In the genomic region with DNA sequence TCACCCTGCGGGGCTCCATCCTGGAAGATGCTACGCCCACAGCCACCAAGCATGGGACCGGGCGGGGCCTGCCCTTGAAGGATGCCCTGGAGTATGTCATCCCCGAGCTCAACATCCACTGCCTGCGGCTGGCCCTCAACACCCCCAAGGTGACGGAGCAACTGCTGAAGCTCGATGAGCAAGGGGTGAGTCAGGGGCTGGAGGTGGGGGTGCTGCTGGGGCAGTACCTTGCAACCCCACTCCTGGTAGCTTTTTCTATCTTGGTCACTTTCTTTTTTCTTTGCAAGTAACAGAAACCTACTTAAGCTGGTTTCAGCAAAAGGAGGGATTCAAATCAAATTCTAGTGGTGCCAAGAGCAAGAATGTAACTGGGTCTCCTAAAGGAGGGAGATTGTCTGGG, we compare ENCODE assay signal across 20 cellular contexts.
DNase-seq lines count a peak whose midpoint lies in the region; ATAC-seq and TF ChIP-seq lines count a peak whose summit lies in the region.
"Had no signal": no experiment of that assay in that cellular context is flagged by ENCODE, and none has a peak within 500 bp of the region (broad histone marks: within the 10 kb centered on the region; RNA-seq: fewer than 3 reads in every experiment).

No MANE protein-coding gene starts in this region.

- no peak overlapping the region for H2BK12ac ChIP-seq in H9 (ENCODE audit: insufficient read length, low read depth, low read length)

- H2BK120ac ChIP-seq in H9 (ENCODE audit: low read depth, low read length, poor library complexity, severe bottlenecking) = no peak overlapping the region

- no peaks in the 10 kb centered on the region for H4K20me1 ChIP-seq in H9 (ENCODE audit: control insufficient read depth, insufficient read depth, insufficient read length)

- H3K9me3 Mint-ChIP-seq in activated T-helper 17 cell treated with anti-CD3 and anti-CD28 coated beads, Interleukin-2, amount 50 U/mL, for 72 hours = no peaks in the 10 kb centered on the region
- peaks cover 7 to 8% of the 10 kb centered on the region in 2 experiments for H3K9me3 Mint-ChIP-seq in H9

- no peak overlapping the region for H4K5ac ChIP-seq in H9 (ENCODE audit: insufficient read length, low read depth, low read length)

- H3K23ac ChIP-seq in H9 (ENCODE audit: insufficient read length, low read depth, low read length) = no peak overlapping the region

- H3K14ac ChIP-seq in H9 (ENCODE audit: insufficient read depth, low read length) = no peak overlapping the region

- H4K91ac ChIP-seq in H9 (ENCODE audit: insufficient read length, low read depth, low read length) = no peak overlapping the region

- H2BK20ac ChIP-seq in H9 (ENCODE audit: low read depth, low read length, poor library complexity, severe bottlenecking) = no peak overlapping the region

- H3K9ac ChIP-seq in H9 (ENCODE audit: extremely low read depth, insufficient read length, low read length) = no peak overlapping the region

- peaks cover 4% of the 10 kb centered on the region for H3K4me1 Mint-ChIP-seq in activated T-helper 17 cell treated with anti-CD3 and anti-CD28 coated beads, Interleukin-2, amount 50 U/mL, for 72 hours
- H3K4me1 Mint-ChIP-seq in H9 = peaks cover 5 to 10% of the 10 kb centered on the region in 2 experiments

- H3K4me1 ChIP-seq in HEK293 (ENCODE audit: control insufficient read depth, insufficient read depth, low read length) = no peaks in the 10 kb centered on the region; the same call in 1 of the 2 replicates
- no peaks in the 10 kb centered on the region for H3K4me1 ChIP-seq in H9 (ENCODE audit: insufficient read depth, low read length)
- H3K4me1 ChIP-seq: BE2C, HAP-1 had no signal

- H3K18ac ChIP-seq in H9 (ENCODE audit: insufficient read length, low read depth, low read length) = no peak overlapping the region

- CTCF ChIA-PET in HEK293 (lab: Yijun Ruan, JAX) = interaction anchor here (0.6 to 2.6 kb wide), 5 partner anchors 42 to 334 kb away, joined by 3 to 6 read pairs (median 5); no protein-coding TSS in a partner anchor

- H2AFZ ChIP-seq in H9 (ENCODE audit: low read length) = no peak overlapping the region

- H3K4me2 ChIP-seq in H9 (ENCODE audit: insufficient read depth, insufficient read length, low read length) = no peak overlapping the region

- ATAC-seq in activated T-helper 17 cell treated with anti-CD3 and anti-CD28 coated beads, Interleukin-2, amount 50 U/mL, for 72 hours (replicated peaks) = peak; percentile 39
- ATAC-seq in HG02623 (IDR thresholded peaks at IDR 0.05; ENCODE audit: unreplicated experiment) = no peak

- H3K4me3 ChIP-seq in HEK293 (ENCODE audit: low read depth, low read length) (no peak overlapping the region), fibroblast of mammary gland (ENCODE audit: control insufficient read depth, low read depth, low read length) (no peak overlapping the region)
- H3K4me3 ChIP-seq: HAP-1 had no signal

- H3K23me2 ChIP-seq in H9 (ENCODE audit: insufficient read length, low read depth, low read length, poor library complexity, severe bottlenecking) = no peaks in the 10 kb centered on the region

- no peak overlapping the region for H2BK15ac ChIP-seq in H9 (ENCODE audit: low read depth, low read length)

- H3K9me3 ChIP-seq in HEK293 (ENCODE audit: control insufficient read depth, insufficient read depth, low read depth, low read length) (no peaks in the 10 kb centered on the region), H9 (ENCODE audit: control insufficient read depth, low read depth, low read length) (peaks cover 11% of the 10 kb centered on the region)
- H3K9me3 ChIP-seq: BE2C had no signal

- POLR2A ChIA-PET in HEK293 (lab: Yijun Ruan, JAX) = no interaction called here

- no peak overlapping the region for H3K4ac ChIP-seq in H9 (ENCODE audit: low read depth, low read length)

- H2AK5ac ChIP-seq in H9 (ENCODE audit: insufficient read length, low read length) = no peak overlapping the region

- H3K56ac ChIP-seq in H9 (ENCODE audit: insufficient read length, low read depth, low read length) = no peak overlapping the region

- no peak for TF ChIP-seq CTCF in HEK293 (tag by site-specific recombination; IDR thresholded peaks at IDR 0.05)
- TF ChIP-seq CTCF in fibroblast of mammary gland (conservative IDR thresholded peaks at IDR 0.05; ENCODE audit: control insufficient read depth, insufficient read depth, low read depth, low read length) = no peak
- TF ChIP-seq CTCF in H9 (conservative IDR thresholded peaks at IDR 0.05) = no peak

- no peak overlapping the region for H3K27ac Mint-ChIP-seq in activated T-helper 17 cell treated with anti-CD3 and anti-CD28 coated beads, Interleukin-2, amount 50 U/mL, for 72 hours
- no peak overlapping the region for H3K27ac Mint-ChIP-seq in H9
- H3K27ac Mint-ChIP-seq: CD4-positive, CD25-positive, alpha-beta regulatory T cell; CD8-positive, alpha-beta memory T cell had no signal

- no peak overlapping the region for H2BK5ac ChIP-seq in H9 (ENCODE audit: insufficient read length, low read length)

- H3K36me3 ChIP-seq in HEK293 (ENCODE audit: control insufficient read depth in 2 of 2, insufficient read depth in 1 of 2, low read length in 2 of 2) = peaks cover 25 to 40% of the 10 kb centered on the region in 2 experiments; a peak in 2 of 3 replicates

- peak; percentile 11 for DNase-seq in activated CD4-positive, alpha-beta T cell treated with anti-CD3 and anti-CD28 coated beads for 48 hours
- no peak for DNase-seq in activated CD4-positive, alpha-beta T cell treated with anti-CD3 and anti-CD28 coated beads, Interleukin-2, amount 50 U/mL, for 48 hours
- DNase-seq in fibroblast of mammary gland (ENCODE audit: low read depth) = peak; percentile 11
- no peak for DNase-seq in H9
- DNase-seq in Ammon's horn (ENCODE audit: low spot score) = no peak
- DNase-seq: 8988T; BE2C; C1 segment of cervical spinal cord; CD4-positive, CD25-positive, alpha-beta regulatory T cell; CD8-positive, alpha-beta memory T cell; COR-L47; DMS 273 treated with DMSO at 0.1 percent for 48 hours; DMS53; DND-41; EL had no signal

- no peaks in the 10 kb centered on the region for H3K79me1 ChIP-seq in H9 (ENCODE audit: insufficient read depth, low read depth, low read length, poor library complexity, severe bottlenecking)

- H4K8ac ChIP-seq in H9 (replicated peaks; ENCODE audit: insufficient read length, low read depth, low read length) = no peak overlapping the region

- WGBS in H9 (ENCODE audit: extremely low coverage, insufficient read length, low lambda C conversion rate) = no CpG with 5 or more reads among the region's 8 CpGs

- H3T11ph ChIP-seq in H9 (ENCODE audit: low read length) = no peak overlapping the region

- no peaks in the 10 kb centered on the region for H3K27me3 Mint-ChIP-seq in activated T-helper 17 cell treated with anti-CD3 and anti-CD28 coated beads, Interleukin-2, amount 50 U/mL, for 72 hours
- no peaks in the 10 kb centered on the region for H3K27me3 Mint-ChIP-seq in H9 (ENCODE audit: low read depth)
- H3K27me3 Mint-ChIP-seq: CD4-positive, CD25-positive, alpha-beta regulatory T cell; CD8-positive, alpha-beta memory T cell had no signal

- H3K27ac ChIP-seq in HEK293 (ENCODE audit: extremely low read depth, low read depth, low read length) (no peak overlapping the region), H9 (ENCODE audit: insufficient read length, low read depth, low read length) (no peak overlapping the region)
- H3K27ac ChIP-seq: HL-60 had no signal

- peaks cover 38% of the 10 kb centered on the region for H3K36me3 Mint-ChIP-seq in activated T-helper 17 cell treated with anti-CD3 and anti-CD28 coated beads, Interleukin-2, amount 50 U/mL, for 72 hours (ENCODE audit: low read depth)
- peaks cover 31 to 53% (median 34%) of the 10 kb centered on the region in 3 experiments for H3K36me3 Mint-ChIP-seq in H9 (ENCODE audit: insufficient read depth in 1 of 3, low read depth in 3 of 3)

- H3K79me2 ChIP-seq in H9 (ENCODE audit: insufficient read depth, low read length) = no peaks in the 10 kb centered on the region

- H3K4me3 Mint-ChIP-seq in activated T-helper 17 cell treated with anti-CD3 and anti-CD28 coated beads, Interleukin-2, amount 50 U/mL, for 72 hours = no peak overlapping the region
- H3K4me3 Mint-ChIP-seq in H9 = no peak overlapping the region
- H3K4me3 Mint-ChIP-seq: CD4-positive, CD25-positive, alpha-beta regulatory T cell; CD8-positive, alpha-beta memory T cell had no signal

- H3K27me3 ChIP-seq in H9 (ENCODE audit: insufficient read depth, low read length) = no peaks in the 10 kb centered on the region
- H3K27me3 ChIP-seq: BE2C had no signal

TF ChIP-seq in HEK293, 187 proteins besides CTCF, POLR2A, EP300 and RAD21:
- no peak for TF ChIP-seq ZNF692 (tag by site-specific recombination; IDR thresholded peaks at IDR 0.05)
- TF ChIP-seq ZNF707 (tag by site-specific recombination; IDR thresholded peaks at IDR 0.05) = peak; percentile 99

Comparison
In these comparisons a context has a peak if more than half of its experiments do, and no peak if none do; other contexts are left out.
1. DNase-seq: peak in activated CD4-positive, alpha-beta T cell treated with anti-CD3 and anti-CD28 coated beads for 48 hours (single experiment) and fibroblast of mammary gland (single experiment); none in activated CD4-positive, alpha-beta T cell treated with anti-CD3 and anti-CD28 coated beads, Interleukin-2, amount 50 U/mL, for 48 hours (0 of 2), H9 (single experiment) and Ammon's horn (single experiment).